1 cellular context compared by ENCODE assay signal in genomic region chr6:144736763-144737162, GRCh38.
TF ChIP-seq lines count a peak whose summit lies in the region.

No MANE protein-coding gene starts in this region.

TF ChIP-seq in WTC11, 78 proteins besides CTCF, POLR2A, EP300 and RAD21:
- TF ChIP-seq, protein P1, sequence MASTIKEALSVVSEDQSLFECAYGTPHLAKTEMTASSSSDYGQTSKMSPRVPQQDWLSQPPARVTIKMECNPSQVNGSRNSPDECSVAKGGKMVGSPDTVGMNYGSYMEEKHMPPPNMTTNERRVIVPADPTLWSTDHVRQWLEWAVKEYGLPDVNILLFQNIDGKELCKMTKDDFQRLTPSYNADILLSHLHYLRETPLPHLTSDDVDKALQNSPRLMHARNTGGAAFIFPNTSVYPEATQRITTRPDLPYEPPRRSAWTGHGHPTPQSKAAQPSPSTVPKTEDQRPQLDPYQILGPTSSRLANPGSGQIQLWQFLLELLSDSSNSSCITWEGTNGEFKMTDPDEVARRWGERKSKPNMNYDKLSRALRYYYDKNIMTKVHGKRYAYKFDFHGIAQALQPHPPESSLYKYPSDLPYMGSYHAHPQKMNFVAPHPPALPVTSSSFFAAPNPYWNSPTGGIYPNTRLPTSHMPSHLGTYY (CRISPR knock-in tag; IDR thresholded peaks at IDR 0.05) = no peak
- TF ChIP-seq, protein P2, sequence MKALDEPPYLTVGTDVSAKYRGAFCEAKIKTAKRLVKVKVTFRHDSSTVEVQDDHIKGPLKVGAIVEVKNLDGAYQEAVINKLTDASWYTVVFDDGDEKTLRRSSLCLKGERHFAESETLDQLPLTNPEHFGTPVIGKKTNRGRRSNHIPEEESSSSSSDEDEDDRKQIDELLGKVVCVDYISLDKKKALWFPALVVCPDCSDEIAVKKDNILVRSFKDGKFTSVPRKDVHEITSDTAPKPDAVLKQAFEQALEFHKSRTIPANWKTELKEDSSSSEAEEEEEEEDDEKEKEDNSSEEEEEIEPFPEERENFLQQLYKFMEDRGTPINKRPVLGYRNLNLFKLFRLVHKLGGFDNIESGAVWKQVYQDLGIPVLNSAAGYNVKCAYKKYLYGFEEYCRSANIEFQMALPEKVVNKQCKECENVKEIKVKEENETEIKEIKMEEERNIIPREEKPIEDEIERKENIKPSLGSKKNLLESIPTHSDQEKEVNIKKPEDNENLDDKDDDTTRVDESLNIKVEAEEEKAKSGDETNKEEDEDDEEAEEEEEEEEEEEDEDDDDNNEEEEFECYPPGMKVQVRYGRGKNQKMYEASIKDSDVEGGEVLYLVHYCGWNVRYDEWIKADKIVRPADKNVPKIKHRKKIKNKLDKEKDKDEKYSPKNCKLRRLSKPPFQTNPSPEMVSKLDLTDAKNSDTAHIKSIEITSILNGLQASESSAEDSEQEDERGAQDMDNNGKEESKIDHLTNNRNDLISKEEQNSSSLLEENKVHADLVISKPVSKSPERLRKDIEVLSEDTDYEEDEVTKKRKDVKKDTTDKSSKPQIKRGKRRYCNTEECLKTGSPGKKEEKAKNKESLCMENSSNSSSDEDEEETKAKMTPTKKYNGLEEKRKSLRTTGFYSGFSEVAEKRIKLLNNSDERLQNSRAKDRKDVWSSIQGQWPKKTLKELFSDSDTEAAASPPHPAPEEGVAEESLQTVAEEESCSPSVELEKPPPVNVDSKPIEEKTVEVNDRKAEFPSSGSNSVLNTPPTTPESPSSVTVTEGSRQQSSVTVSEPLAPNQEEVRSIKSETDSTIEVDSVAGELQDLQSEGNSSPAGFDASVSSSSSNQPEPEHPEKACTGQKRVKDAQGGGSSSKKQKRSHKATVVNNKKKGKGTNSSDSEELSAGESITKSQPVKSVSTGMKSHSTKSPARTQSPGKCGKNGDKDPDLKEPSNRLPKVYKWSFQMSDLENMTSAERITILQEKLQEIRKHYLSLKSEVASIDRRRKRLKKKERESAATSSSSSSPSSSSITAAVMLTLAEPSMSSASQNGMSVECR (CRISPR knock-in tag; IDR thresholded peaks at IDR 0.05; ENCODE audit: borderline replicate concordance) = no peak
- no peak for TF ChIP-seq ZNF263 (CRISPR knock-in tag; IDR thresholded peaks at IDR 0.05; ENCODE audit: low read depth)
